Comparison of ENCODE assay signal across 13 cellular contexts in the genomic region with DNA sequence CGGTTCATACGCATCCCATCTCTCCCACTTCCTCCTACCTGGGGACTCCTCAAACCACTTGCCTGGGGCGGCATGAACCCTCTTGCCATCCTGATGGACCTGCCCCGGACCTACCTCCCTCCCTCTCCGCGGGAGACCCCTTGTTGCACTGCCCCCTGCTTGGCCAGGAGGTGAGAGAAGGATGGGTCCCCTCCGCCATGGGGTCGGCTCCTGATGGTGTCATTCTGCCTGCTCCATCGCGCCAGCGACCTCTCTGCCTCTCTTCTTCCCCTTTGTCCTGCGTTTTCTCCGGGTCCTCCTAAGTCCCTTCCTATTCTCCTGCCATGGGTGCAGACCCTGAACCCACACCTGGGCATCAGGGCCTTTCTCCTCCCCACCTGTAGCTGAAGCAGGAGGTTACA. TPM values are rescaled to one million over a fixed set of nuclear protein-coding genes. Genes with fewer than 3 reads are reported as not detected.
DNase-seq lines count a peak whose midpoint lies in the region; ATAC-seq and TF ChIP-seq lines count a peak whose summit lies in the region.
"Had no signal": no experiment of that assay in that cellular context is flagged by ENCODE, and none has a peak within 500 bp of the region (broad histone marks: within the 10 kb centered on the region; RNA-seq: fewer than 3 reads in every experiment).

No MANE protein-coding gene starts in this region.

- no peaks in the 10 kb centered on the region for H3K9me3 Mint-ChIP-seq in T-helper 1 cell treated with Interleukin-12 subunit alpha and Interleukin-12 subunit beta and Interleukin-4 antibody, amounts not matched to agents 30 μg/mL and 1 μg/mL, for 36 hours
- H3K9me3 Mint-ChIP-seq in T-cell, result no peaks in the 10 kb centered on the region
- H3K9me3 Mint-ChIP-seq in endodermal cell, result no peaks in the 10 kb centered on the region

- H3K4me3 ChIP-seq in endodermal cell (ENCODE audit: low read length) (peak overlapping the region; percentile 71), lower leg skin (ENCODE audit: low read depth, poor library complexity, severe bottlenecking) (no peak overlapping the region)

- WGBS in endodermal cell (ENCODE audit: insufficient coverage in 1 of 2, insufficient read length in 1 of 2), 2 experiments, result 13 to 17% methylated on average over 3 to 13 of the region's 13 CpGs
- 28 to 31% methylated on average over 13 of the region's 13 CpGs for WGBS in lower leg skin, 2 donors

- CTCF ChIA-PET in T-cell (lab: Charles Lee), result interaction anchor here (0.5 to 4.9 kb wide), 5 partner anchors 11 to 129 kb away, joined by 3 to 55 read pairs (median 5); partner anchors contain the start of gene DDX23 (in 1 of the 2)

- no peak overlapping the region for H3K9ac ChIP-seq in endodermal cell (ENCODE audit: extremely low read depth, low read length, poor library complexity, severe bottlenecking)

- ATAC-seq in T-cell (replicated peaks in 1 of 4), result no peak
- ATAC-seq in HG03439 (IDR thresholded peaks at IDR 0.05; ENCODE audit: unreplicated experiment), result no peak

- H3K4me3 Mint-ChIP-seq in T-helper 1 cell treated with Interleukin-12 subunit alpha and Interleukin-12 subunit beta and Interleukin-4 antibody, amounts not matched to agents 30 μg/mL and 1 μg/mL, for 36 hours, result peak overlapping the region; percentile 84
- peak overlapping the region; percentile 82 to 86 (median 85) for H3K4me3 Mint-ChIP-seq in T-cell
- peak overlapping the region; percentile 49 for H3K4me3 Mint-ChIP-seq in endodermal cell

- H3K9me3 ChIP-seq in endodermal cell (ENCODE audit: control insufficient read depth, low read length), result no peaks in the 10 kb centered on the region

- no peaks in the 10 kb centered on the region for H3K36me3 Mint-ChIP-seq in T-helper 1 cell treated with Interleukin-12 subunit alpha and Interleukin-12 subunit beta and Interleukin-4 antibody, amounts not matched to agents 30 μg/mL and 1 μg/mL, for 36 hours (ENCODE audit: low read depth)
- H3K36me3 Mint-ChIP-seq in T-cell (no peaks in the 10 kb centered on the region), endodermal cell (ENCODE audit: low read depth) (no peaks in the 10 kb centered on the region)

- intact Hi-C loops in posterior vena cava (cut with DNase I) (no loop called here), lower leg skin (cut with DNase I; ENCODE audit: low total_unique reads) (no loop called here)

- H3K27ac Mint-ChIP-seq in T-helper 1 cell treated with Interleukin-12 subunit alpha and Interleukin-12 subunit beta and Interleukin-4 antibody, amounts not matched to agents 30 μg/mL and 1 μg/mL, for 36 hours, result peak overlapping the region; percentile 39
- H3K27ac Mint-ChIP-seq in T-cell, result peak overlapping the region; percentile 79 to 86
- H3K27ac Mint-ChIP-seq in endodermal cell, result no peak overlapping the region

- peaks cover 98% of the 10 kb centered on the region for H3K27me3 ChIP-seq in endodermal cell (ENCODE audit: control insufficient read depth, insufficient read depth, low read length, poor library complexity, severe bottlenecking)

- no peak for TF ChIP-seq POLR2A in lower leg skin (IDR thresholded peaks at IDR 0.05)

- H3K27me3 Mint-ChIP-seq in T-helper 1 cell treated with Interleukin-12 subunit alpha and Interleukin-12 subunit beta and Interleukin-4 antibody, amounts not matched to agents 30 μg/mL and 1 μg/mL, for 36 hours (ENCODE audit: low read depth), result peaks cover 93% of the 10 kb centered on the region
- H3K27me3 Mint-ChIP-seq in T-cell (peaks cover 8 to 19% of the 10 kb centered on the region in 2 donors), endodermal cell (ENCODE audit: insufficient read depth) (peaks cover 97% of the 10 kb centered on the region)

- TF ChIP-seq CTCF in endodermal cell (conservative IDR thresholded peaks at IDR 0.05), result no peak
- TF ChIP-seq CTCF in lower leg skin (IDR thresholded peaks at IDR 0.05), result no peak

- POLR2A ChIA-PET in T-cell (lab: Charles Lee), result no interaction called here

- no peak overlapping the region for H3K27ac ChIP-seq in endodermal cell (ENCODE audit: low read depth, low read length)
- H3K27ac ChIP-seq: 22Rv1, SJSA1 had no signal

- H3K4me1 Mint-ChIP-seq in T-helper 1 cell treated with Interleukin-12 subunit alpha and Interleukin-12 subunit beta and Interleukin-4 antibody, amounts not matched to agents 30 μg/mL and 1 μg/mL, for 36 hours (ENCODE audit: low read depth), result peaks cover 44% of the 10 kb centered on the region
- peaks cover 42 to 52% (median 50%) of the 10 kb centered on the region in 3 donors for H3K4me1 Mint-ChIP-seq in T-cell
- peaks cover 23% of the 10 kb centered on the region for H3K4me1 Mint-ChIP-seq in endodermal cell

- no peaks in the 10 kb centered on the region for H3K36me3 ChIP-seq in endodermal cell (ENCODE audit: control insufficient read depth, insufficient read depth, low read length)
- H3K36me3 ChIP-seq: SJSA1 had no signal

- H3K4me1 ChIP-seq in endodermal cell (ENCODE audit: control insufficient read depth, insufficient read depth, low read length), result peaks cover 8% of the 10 kb centered on the region

- DNase-seq in T-helper 1 cell, result no peak
- no peak for DNase-seq in T-cell
- DNase-seq in endodermal cell, result peak; percentile 66
- DNase-seq in posterior vena cava (ENCODE audit: low spot score), result peak; percentile 73
- DNase-seq in mesenteric fat pad (ENCODE audit: low spot score), result no peak
- no peak for DNase-seq in lower leg skin (ENCODE audit: low spot score in 2 of 2)
- DNase-seq: DMS153, NCI-H510A treated with DMSO at 0.1 percent for 48 hours had no signal

RNA-seq across cellular contexts. Expression of gene WNT1, which starts 3.6 kb away (rescaled TPM):
- 1 to 10 TPM in 2 of 5 donors, under 1 TPM in 3; 0.47 to 2.6 (median 0.85) TPM for total RNA-seq in T-cell
- not detected for total RNA-seq in endodermal cell
- 31.2 TPM for polyA plus RNA-seq in endodermal cell (2013, experiment 1 of 2)
- 22.4 TPM for polyA plus RNA-seq in endodermal cell (2013, experiment 2 of 2)
- total RNA-seq in posterior vena cava, result not detected
- total RNA-seq in mesenteric fat pad, result not detected
- total RNA-seq in lower leg skin, result not detected
- total RNA-seq: myocyte, SJSA1 had no signal

RNA-seq across cellular contexts. Expression of gene WNT10B, which starts 10.2 kb away (rescaled TPM):
- total RNA-seq in T-cell (10 to 100 TPM in 1 of 5 donors, 1 to 10 TPM in 4; 5.3 to 15.7 (median 8.9) TPM), endodermal cell (under 1 TPM; 0.20 to 0.29 TPM), posterior vena cava (1 to 10 TPM in 1 of 2 donors, under 1 TPM in 1; 0.33 to 4.0 TPM), mesenteric fat pad (0.48 TPM), lower leg skin (1 to 10 TPM in 3 of 4 donors, under 1 TPM in 1; 0.30 to 7.2 (median 2.0) TPM)
- polyA plus RNA-seq in endodermal cell (2013, experiment 1 of 2), result 10.8 TPM
- polyA plus RNA-seq in endodermal cell (2013, experiment 2 of 2), result 7.3 TPM

RNA-seq across cellular contexts. Expression of gene DDN, which starts 17.4 kb away (rescaled TPM):
- total RNA-seq in T-cell (1 to 10 TPM in 1 of 5 donors, under 1 TPM in 4; 0.09 to 1.3 (median 0.15) TPM), endodermal cell (under 1 TPM; 0.31 to 0.33 TPM), posterior vena cava (not detected), mesenteric fat pad (0.10 TPM), lower leg skin (under 1 TPM in 3 of 4 donors, not detected in 1; 0.05 to 0.29 (median 0.13) TPM)
- polyA plus RNA-seq in endodermal cell (2013, experiment 1 of 2), result 1.2 TPM
- polyA plus RNA-seq in endodermal cell (2013, experiment 2 of 2), result 0.79 TPM

RNA-seq across cellular contexts. Expression of gene ARF3, which starts 24.5 kb away (rescaled TPM):
- 10 to 100 TPM; 63.6 to 82.9 (median 74.3) TPM for total RNA-seq in T-cell
- 100 to 1,000 TPM; 237 to 288 TPM for total RNA-seq in endodermal cell
- polyA plus RNA-seq in endodermal cell (2013, experiment 1 of 2), result 112 TPM
- polyA plus RNA-seq in endodermal cell (2013, experiment 2 of 2), result 102 TPM
- total RNA-seq in posterior vena cava, result 100 to 1,000 TPM; 127 to 130 TPM
- total RNA-seq in mesenteric fat pad, result 149 TPM
- 10 to 100 TPM; 65.1 to 89.3 (median 80.1) TPM for total RNA-seq in lower leg skin

RNA-seq across cellular contexts. Expression of gene PRKAG1, which starts 36.8 kb away (rescaled TPM):
- total RNA-seq in T-cell (10 to 100 TPM; 42.5 to 54.6 (median 48.3) TPM), endodermal cell (10 to 100 TPM; 27.6 to 38.1 TPM), posterior vena cava (10 to 100 TPM; 52.2 to 57.3 TPM), mesenteric fat pad (61.7 TPM), lower leg skin (10 to 100 TPM; 30.3 to 57.8 (median 49.2) TPM)
- polyA plus RNA-seq in endodermal cell (2013, experiment 1 of 2), result 45.4 TPM
- polyA plus RNA-seq in endodermal cell (2013, experiment 2 of 2), result 36.6 TPM

Comparison
In these comparisons a context has a peak if more than half of its experiments do, and no peak if none do; other contexts are left out.
1. DNase-seq: peak in endodermal cell (single experiment) and posterior vena cava (single experiment); none in T-helper 1 cell (0 of 5), T-cell (0 of 34), mesenteric fat pad (single experiment) and lower leg skin (0 of 2).
2. Peak in every context shown above with its lines, with median percentiles within 50 percentile points of each other: H3K4me3 Mint-ChIP-seq.